In genomic region chr3:57164217-57164605, GRCh38 we compare ENCODE assay signal across 8 cellular contexts. TPM values are rescaled to one million over a fixed set of nuclear protein-coding genes. Genes with fewer than 3 reads are reported as not detected.
DNase-seq lines count a peak whose midpoint lies in the region; ATAC-seq and TF ChIP-seq lines count a peak whose summit lies in the region.

No MANE protein-coding gene starts in this region.

- peaks cover 74% of the 10 kb centered on the region for H3K4me1 Mint-ChIP-seq in GM23338

- no peaks in the 10 kb centered on the region for H3K9me3 ChIP-seq in ovary

- WGBS in ovary, 3 donors: 4 to 6% (median 4%) methylated on average over 19 to 28 of the region's 28 CpGs

- peaks cover 14% of the 10 kb centered on the region; the same call in 1 of the 2 replicates for H3F3A ChIP-seq in GM23338 (replicated peaks; ENCODE audit: low read depth)

- peak overlapping the region; percentile 95 for H3K4me2 ChIP-seq in GM23338

- peak; percentile 4 for ATAC-seq in GM23338
- no peak for ATAC-seq in HG03139 (IDR thresholded peaks at IDR 0.05; ENCODE audit: unreplicated experiment)
- no peak for ATAC-seq in HG03108 (IDR thresholded peaks at IDR 0.05; ENCODE audit: unreplicated experiment)
- no peak for ATAC-seq in HG02970 (IDR thresholded peaks at IDR 0.05; ENCODE audit: low FRiP score, unreplicated experiment)

- H3K27me3 Mint-ChIP-seq in GM23338 (ENCODE audit: insufficient read depth, low read depth, poor library complexity): peaks cover 36% of the 10 kb centered on the region

- H3K4me1 ChIP-seq in GM23338 (ENCODE audit: insufficient read depth): peaks cover 58% of the 10 kb centered on the region
- peaks cover 21% of the 10 kb centered on the region for H3K4me1 ChIP-seq in ovary (ENCODE audit: insufficient read depth)

- no peaks in the 10 kb centered on the region for H4K20me1 ChIP-seq in GM23338 (replicated peaks; ENCODE audit: insufficient read depth)

- no peaks in the 10 kb centered on the region; the same call in 1 of the 2 replicates for H3K36me3 ChIP-seq in GM23338 (ENCODE audit: insufficient read depth)
- no peaks in the 10 kb centered on the region for H3K36me3 ChIP-seq in ovary

- H3K27me3 ChIP-seq in GM23338 (ENCODE audit: insufficient read depth): peaks cover 9% of the 10 kb centered on the region; the same call in 1 of the 2 replicates
- no peaks in the 10 kb centered on the region for H3K27me3 ChIP-seq in ovary

- DNase-seq in GM23338 (ENCODE audit: low spot score) (no peak), fibroblast of pulmonary artery (ENCODE audit: low read depth) (peak; percentile 26), ovary (peak; percentile 53 to 65 (median 62)), LoVo (ENCODE audit: low spot score) (no peak)
- DNase-seq in activated CD4-positive, alpha-beta T cell treated with anti-CD3 and anti-CD28 coated beads, Interleukin-2, amount 50 U/mL, for 1 hour: peak; percentile 4

- H3K27ac ChIP-seq in GM23338 (ENCODE audit: low read depth): no peak overlapping the region
- H3K27ac ChIP-seq in ovary: peak overlapping the region; percentile 69 to 70

- H3K4me3 ChIP-seq in GM23338: peak overlapping the region; percentile 87
- H3K4me3 ChIP-seq in fibroblast of pulmonary artery (replicated peaks; ENCODE audit: low read depth, low read length): peak overlapping the region; percentile 63
- peak overlapping the region; percentile 90 for H3K4me3 ChIP-seq in ovary

- H3K79me2 ChIP-seq in GM23338 (replicated peaks; ENCODE audit: insufficient read depth): peaks cover 34% of the 10 kb centered on the region

- H3K9me3 Mint-ChIP-seq in GM23338: peaks cover 4% of the 10 kb centered on the region; the same call in 2 of the 3 replicates

- H3K36me3 Mint-ChIP-seq in GM23338 (ENCODE audit: low read depth): peaks cover 14% of the 10 kb centered on the region; the same call in 2 of the 3 replicates

- H3K9me2 ChIP-seq in GM23338 (ENCODE audit: insufficient read depth): no peaks in the 10 kb centered on the region

- H3K4me3 Mint-ChIP-seq in GM23338: peak overlapping the region; percentile 95

- TF ChIP-seq CTCF in GM23338 (conservative IDR thresholded peaks at IDR 0.05; ENCODE audit: low read depth in 2 of 2) (no peak), fibroblast of pulmonary artery (IDR thresholded peaks at IDR 0.05; ENCODE audit: low read length, missing control alignments) (no peak), ovary (IDR thresholded peaks at IDR 0.05) (no peak)

- TF ChIP-seq EP300 in ovary (IDR thresholded peaks at IDR 0.05): no peak

- TF ChIP-seq POLR2A in ovary (IDR thresholded peaks at IDR 0.05): no peak

- intact Hi-C loops in ovary (cut with DNase I): loop anchor here in 3 of 4 donors (5.0 to 10.0 kb wide), 4 partner anchors 59 to 169 kb away; partner anchors contain the start of gene APPL1 (in 1 of the 3)

- H2AFZ ChIP-seq in GM23338: no peak overlapping the region

- peak overlapping the region; percentile 81; the same call in 1 of the 2 replicates for H3K27ac Mint-ChIP-seq in GM23338

TF ChIP-seq in GM23338, 12 proteins besides CTCF, POLR2A, EP300 and RAD21 (continues in another document):
- TF ChIP-seq ZNF114 (CRISPR knock-in tag; IDR thresholded peaks at IDR 0.05) (no peak), ZNF331 (CRISPR knock-in tag; IDR thresholded peaks at IDR 0.05; ENCODE audit: low read depth) (no peak), REST (IDR thresholded peaks at IDR 0.05; ENCODE audit: unreplicated experiment) (no peak), NANOG (IDR thresholded peaks at IDR 0.05; ENCODE audit: borderline replicate concordance) (no peak), ZNF462 (CRISPR knock-in tag; IDR thresholded peaks at IDR 0.05) (no peak), JUNB (IDR thresholded peaks at IDR 0.05; ENCODE audit: unreplicated experiment) (no peak)

RNA-seq across cellular contexts. Expression of gene IL17RD, which starts 0.9 kb away (rescaled TPM):
- total RNA-seq in GM23338 (2014; rRNA removed; shearing (Covaris generic)): 79.6 and 104 TPM in 2 replicates
- 10.7 and 11.9 TPM in 2 replicates for polyA plus RNA-seq in GM23338 (2016; fragmentation: Nextera tagmentation; extraction: Ambion mirVana)
- total RNA-seq in ovary: 10 to 100 TPM; 14.4 to 35.8 (median 27.0) TPM
- 10 to 100 TPM; 10.7 to 21.0 TPM for polyA plus RNA-seq in ovary

RNA-seq across cellular contexts. Expression of gene HESX1, which starts 35.6 kb away (rescaled TPM):
- total RNA-seq in GM23338 (2014; rRNA removed; shearing (Covaris generic)): 11.9 and 21.1 TPM in 2 replicates
- 55.6 and 56.7 TPM in 2 replicates for polyA plus RNA-seq in GM23338 (2016; fragmentation: Nextera tagmentation; extraction: Ambion mirVana)
- 1 to 10 TPM in 1 of 7 donors, under 1 TPM in 5, not detected in 1; 0.23 to 1.3 (median 0.65) TPM for total RNA-seq in ovary
- polyA plus RNA-seq in ovary: 1 to 10 TPM; 1.3 to 1.4 TPM

Comparison
In these comparisons a context has a peak if more than half of its experiments do, and no peak if none do; other contexts are left out.
1. DNase-seq: peak in activated CD4-positive, alpha-beta T cell treated with anti-CD3 and anti-CD28 coated beads, Interleukin-2, amount 50 U/mL, for 1 hour (single experiment), fibroblast of pulmonary artery (single experiment) and ovary (5 of 5); none in GM23338 (single experiment) and LoVo (single experiment).
2. Peak in every context shown above with its lines, with median percentiles within 50 percentile points of each other: H3K4me3 ChIP-seq.